In genomic region chrX:15930585-15930984, GRCh38 we compare ENCODE assay signal across 11 cellular contexts.
DNase-seq lines count a peak whose midpoint lies in the region; ATAC-seq and TF ChIP-seq lines count a peak whose summit lies in the region.
"Had no signal": no experiment of that assay in that cellular context is flagged by ENCODE, and none has a peak within 500 bp of the region (broad histone marks: within the 10 kb centered on the region; RNA-seq: fewer than 3 reads in every experiment).

No MANE protein-coding gene starts in this region.

- no peaks in the 10 kb centered on the region for H3K4me1 Mint-ChIP-seq in activated T-cell treated with anti-CD3 and anti-CD28 coated beads, Interleukin-2, amount 50 U/mL, for 4 hours (ENCODE audit: low read depth)

- POLR2A ChIA-PET in RWPE1 (lab: Yijun Ruan, JAX; ENCODE audit: low non-redundant PET), result no interaction called here

- CTCF ChIA-PET in RWPE1 (lab: Yijun Ruan, JAX), result interaction anchor here (0.6 to 1.7 kb wide), 5 partner anchors 13 to 720 kb away, joined by 3 to 5 read pairs (median 4); no protein-coding TSS in a partner anchor

- peak; percentile 18 for TF ChIP-seq CTCF in HFF-Myc (IDR thresholded peaks at IDR 0.05; ENCODE audit: low read depth, low read length, missing control alignments)
- TF ChIP-seq CTCF in RWPE1 (conservative IDR thresholded peaks at IDR 0.05; ENCODE audit: low read depth), result no peak; the same call in 1 of the 2 replicates

- H3K4me3 Mint-ChIP-seq in activated T-cell treated with anti-CD3 and anti-CD28 coated beads, Interleukin-2, amount 50 U/mL, for 4 hours, result no peak overlapping the region
- H3K4me3 Mint-ChIP-seq: IgD-negative memory B cell, memory B cell had no signal

- no peaks in the 10 kb centered on the region for H3K36me3 Mint-ChIP-seq in activated T-cell treated with anti-CD3 and anti-CD28 coated beads, Interleukin-2, amount 50 U/mL, for 4 hours (ENCODE audit: insufficient read depth)
- H3K36me3 Mint-ChIP-seq: memory B cell had no signal

- H3K27ac ChIP-seq in RWPE1, result no peak overlapping the region

- DNase-seq in Caki2 (ENCODE audit: low read depth) (peak; percentile 54), HFF-Myc (ENCODE audit: extremely low read depth, low read depth) (no peak), RWPE1 (ENCODE audit: low spot score) (peak; percentile 18), iris pigment epithelial cell (ENCODE audit: low read depth) (peak; percentile 36)
- DNase-seq in activated T-cell treated with anti-CD3 and anti-CD28 coated beads, Interleukin-2, amount 50 U/mL, for 4 hours, result no peak
- DNase-seq: activated effector memory CD4-positive, alpha-beta T cell treated with Interleukin-2 at 50 U/mL for 16 hours had no signal

- peaks cover 18% of the 10 kb centered on the region for H3K27me3 Mint-ChIP-seq in activated T-cell treated with anti-CD3 and anti-CD28 coated beads, Interleukin-2, amount 50 U/mL, for 4 hours (ENCODE audit: low read depth)
- H3K27me3 Mint-ChIP-seq: memory B cell had no signal

- no peaks in the 10 kb centered on the region for H3K9me3 Mint-ChIP-seq in activated T-cell treated with anti-CD3 and anti-CD28 coated beads, Interleukin-2, amount 50 U/mL, for 4 hours
- H3K9me3 Mint-ChIP-seq: IgD-negative memory B cell, memory B cell had no signal

- H3K4me3 ChIP-seq in HFF-Myc (replicated peaks; ENCODE audit: low read depth, low read length), result no peak overlapping the region

- no peak for ATAC-seq in activated T-cell treated with anti-CD3 and anti-CD28 coated beads, Interleukin-2, amount 50 U/mL, for 4 hours
- ATAC-seq in GM21576 (IDR thresholded peaks at IDR 0.05; ENCODE audit: unreplicated experiment) (no peak), HG02798 (IDR thresholded peaks at IDR 0.05; ENCODE audit: poor library complexity, unreplicated experiment) (no peak), HG03565 (IDR thresholded peaks at IDR 0.05; ENCODE audit: unreplicated experiment) (no peak)

- in situ Hi-C loops in Caki2 (cut with HindIII; ENCODE audit: low pct_unique_long_range_greater_than_20kb, low sequenced_read_pairs), result no loop called here

Comparison
In these comparisons a context has a peak if more than half of its experiments do, and no peak if none do; other contexts are left out.
1. DNase-seq: peak in Caki2 (single experiment), RWPE1 (single experiment) and iris pigment epithelial cell (single experiment); none in HFF-Myc (single experiment) and activated T-cell treated with anti-CD3 and anti-CD28 coated beads, Interleukin-2, amount 50 U/mL, for 4 hours (single experiment).